ENCODE assay signal across 7 cellular contexts in genomic region chr18:39419315-39419714, GRCh38.
"Had no signal": no experiment of that assay in that cellular context is flagged by ENCODE, and none has a peak within 500 bp of the region (broad histone marks: within the 10 kb centered on the region; RNA-seq: fewer than 3 reads in every experiment).

No MANE protein-coding gene starts in this region.

- H3K4me2 ChIP-seq: KMS-11 had no signal

- H3K9ac ChIP-seq: KMS-11 had no signal

- FAIRE-seq: HTR-8/SVneo, K562 had no signal

- H3K4me3 ChIP-seq: K562 had no signal

- H3K27ac ChIP-seq: HL-60, KMS-11 had no signal

- DNase-seq: IMR-90, KBM-7, KG1 had no signal

- ATAC-seq: K562 had no signal
